ENCODE assay signal across 1 cellular context in genomic region chr11:122192634-122193245, GRCh38.
TF ChIP-seq lines count a peak whose summit lies in the region.

No MANE protein-coding gene starts in this region.

TF ChIP-seq in GM12878, 131 proteins besides CTCF, POLR2A, EP300 and RAD21 (continued from another document):
- TF ChIP-seq, protein P1, sequence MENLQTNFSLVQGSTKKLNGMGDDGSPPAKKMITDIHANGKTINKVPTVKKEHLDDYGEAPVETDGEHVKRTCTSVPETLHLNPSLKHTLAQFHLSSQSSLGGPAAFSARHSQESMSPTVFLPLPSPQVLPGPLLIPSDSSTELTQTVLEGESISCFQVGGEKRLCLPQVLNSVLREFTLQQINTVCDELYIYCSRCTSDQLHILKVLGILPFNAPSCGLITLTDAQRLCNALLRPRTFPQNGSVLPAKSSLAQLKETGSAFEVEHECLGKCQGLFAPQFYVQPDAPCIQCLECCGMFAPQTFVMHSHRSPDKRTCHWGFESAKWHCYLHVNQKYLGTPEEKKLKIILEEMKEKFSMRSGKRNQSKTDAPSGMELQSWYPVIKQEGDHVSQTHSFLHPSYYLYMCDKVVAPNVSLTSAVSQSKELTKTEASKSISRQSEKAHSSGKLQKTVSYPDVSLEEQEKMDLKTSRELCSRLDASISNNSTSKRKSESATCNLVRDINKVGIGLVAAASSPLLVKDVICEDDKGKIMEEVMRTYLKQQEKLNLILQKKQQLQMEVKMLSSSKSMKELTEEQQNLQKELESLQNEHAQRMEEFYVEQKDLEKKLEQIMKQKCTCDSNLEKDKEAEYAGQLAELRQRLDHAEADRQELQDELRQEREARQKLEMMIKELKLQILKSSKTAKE (IDR thresholded peaks at IDR 0.05; ENCODE audit: low read depth, poor library complexity, severe bottlenecking) = no peak
- TF ChIP-seq NFXL1 (IDR thresholded peaks at IDR 0.05; ENCODE audit: borderline replicate concordance) (no peak), ATF3 (IDR thresholded peaks at IDR 0.05; ENCODE audit: borderline replicate concordance, extremely low read depth, low read depth, low read length) (no peak), STAT1 (conservative IDR thresholded peaks at IDR 0.05) (no peak), ZNF687 (IDR thresholded peaks at IDR 0.05) (no peak), POU2F2 (IDR thresholded peaks at IDR 0.05; ENCODE audit: borderline replicate concordance, low read depth, low read length) (no peak), RCOR1 (conservative IDR thresholded peaks at IDR 0.05; ENCODE audit: low read depth, low read length) (no peak), NR2C1 (IDR thresholded peaks at IDR 0.05) (no peak), BCL11A (IDR thresholded peaks at IDR 0.05; ENCODE audit: low read depth, low read length) (peak; percentile 45; the same call in 1 of the 2 replicates), SP1 (IDR thresholded peaks at IDR 0.05; ENCODE audit: low read depth, low read length) (no peak)
- TF ChIP-seq, protein P2, sequence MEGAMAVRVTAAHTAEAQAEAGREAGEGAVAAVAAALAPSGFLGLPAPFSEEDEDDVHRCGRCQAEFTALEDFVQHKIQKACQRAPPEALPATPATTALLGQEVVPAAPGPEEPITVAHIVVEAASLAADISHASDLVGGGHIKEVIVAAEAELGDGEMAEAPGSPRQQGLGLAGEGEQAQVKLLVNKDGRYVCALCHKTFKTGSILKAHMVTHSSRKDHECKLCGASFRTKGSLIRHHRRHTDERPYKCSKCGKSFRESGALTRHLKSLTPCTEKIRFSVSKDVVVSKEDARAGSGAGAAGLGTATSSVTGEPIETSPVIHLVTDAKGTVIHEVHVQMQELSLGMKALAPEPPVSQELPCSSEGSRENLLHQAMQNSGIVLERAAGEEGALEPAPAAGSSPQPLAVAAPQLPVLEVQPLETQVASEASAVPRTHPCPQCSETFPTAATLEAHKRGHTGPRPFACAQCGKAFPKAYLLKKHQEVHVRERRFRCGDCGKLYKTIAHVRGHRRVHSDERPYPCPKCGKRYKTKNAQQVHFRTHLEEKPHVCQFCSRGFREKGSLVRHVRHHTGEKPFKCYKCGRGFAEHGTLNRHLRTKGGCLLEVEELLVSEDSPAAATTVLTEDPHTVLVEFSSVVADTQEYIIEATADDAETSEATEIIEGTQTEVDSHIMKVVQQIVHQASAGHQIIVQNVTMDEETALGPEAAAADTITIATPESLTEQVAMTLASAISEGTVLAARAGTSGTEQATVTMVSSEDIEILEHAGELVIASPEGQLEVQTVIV (IDR thresholded peaks at IDR 0.05; ENCODE audit: borderline replicate concordance, partially characterized antibody) = no peak
